In the genomic region with DNA sequence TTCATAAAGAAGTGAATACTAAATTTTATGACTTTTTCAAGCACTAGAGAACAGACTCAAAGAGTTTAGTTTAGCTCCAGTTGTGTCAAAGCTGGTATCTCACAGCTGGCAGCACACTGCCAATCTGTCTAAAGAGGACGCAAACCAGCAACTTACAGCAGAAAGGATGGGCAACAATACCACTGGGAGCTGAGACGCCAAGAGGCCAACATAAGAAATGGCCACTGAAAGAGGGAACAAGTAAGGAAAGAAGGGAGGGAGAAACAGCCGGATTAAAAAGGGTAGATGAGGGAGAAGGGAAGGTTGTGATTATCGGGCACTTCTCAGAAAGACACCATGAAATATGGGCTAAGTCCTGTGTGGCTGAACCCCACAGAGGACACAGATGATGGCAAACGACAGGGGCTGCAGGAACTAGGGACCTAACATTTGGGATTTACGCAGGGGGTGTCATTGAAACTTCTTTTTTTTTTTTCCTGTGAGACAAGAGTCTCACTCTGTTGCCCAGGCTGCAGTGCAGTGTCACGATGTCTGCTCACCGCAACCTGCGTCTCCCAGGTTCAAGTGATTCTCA, we compare ENCODE assay signal across 14 cellular contexts. TPM values are rescaled to one million over a fixed set of nuclear protein-coding genes. Genes with fewer than 3 reads are reported as not detected.
DNase-seq lines count a peak whose midpoint lies in the region; ATAC-seq lines count a peak whose summit lies in the region.
"Had no signal": no experiment of that assay in that cellular context is flagged by ENCODE, and none has a peak within 500 bp of the region (broad histone marks: within the 10 kb centered on the region; RNA-seq: fewer than 3 reads in every experiment).

No MANE protein-coding gene starts in this region.

- peak overlapping the region; percentile 55 for H3K27ac Mint-ChIP-seq in activated T-cell treated with anti-CD3 and anti-CD28 coated beads, Interleukin-2, amount 50 U/mL, for 24 hours
- no peak overlapping the region for H3K27ac Mint-ChIP-seq in activated CD4-positive, alpha-beta memory T cell treated with anti-CD3 and anti-CD28 coated beads for 36 hours

- H3K27me3 Mint-ChIP-seq in activated T-cell treated with anti-CD3 and anti-CD28 coated beads, Interleukin-2, amount 50 U/mL, for 24 hours = no peaks in the 10 kb centered on the region
- H3K27me3 Mint-ChIP-seq in activated T-cell treated with anti-CD3 and anti-CD28 coated beads, Interleukin-2, amount 50 U/mL, for 4 hours (ENCODE audit: low read depth) = no peaks in the 10 kb centered on the region
- no peaks in the 10 kb centered on the region for H3K27me3 Mint-ChIP-seq in activated CD4-positive, alpha-beta memory T cell treated with anti-CD3 and anti-CD28 coated beads for 36 hours

- peaks cover 86% of the 10 kb centered on the region for H3K36me3 Mint-ChIP-seq in activated T-cell treated with anti-CD3 and anti-CD28 coated beads, Interleukin-2, amount 50 U/mL, for 24 hours (ENCODE audit: low read depth)
- peaks cover 47% of the 10 kb centered on the region for H3K36me3 Mint-ChIP-seq in activated T-cell treated with anti-CD3 and anti-CD28 coated beads, Interleukin-2, amount 50 U/mL, for 4 hours (ENCODE audit: insufficient read depth)
- H3K36me3 Mint-ChIP-seq in activated CD4-positive, alpha-beta memory T cell treated with anti-CD3 and anti-CD28 coated beads for 36 hours = peaks cover 33% of the 10 kb centered on the region

- no peak overlapping the region for H3K4me3 Mint-ChIP-seq in activated T-cell treated with anti-CD3 and anti-CD28 coated beads, Interleukin-2, amount 50 U/mL, for 24 hours
- no peak overlapping the region for H3K4me3 Mint-ChIP-seq in activated T-cell treated with anti-CD3 and anti-CD28 coated beads, Interleukin-2, amount 50 U/mL, for 4 hours
- no peak overlapping the region for H3K4me3 Mint-ChIP-seq in activated CD4-positive, alpha-beta memory T cell treated with anti-CD3 and anti-CD28 coated beads for 36 hours

- H3K4me1 Mint-ChIP-seq in activated T-cell treated with anti-CD3 and anti-CD28 coated beads, Interleukin-2, amount 50 U/mL, for 24 hours (ENCODE audit: low read depth) = peaks cover 15% of the 10 kb centered on the region
- peaks cover 7% of the 10 kb centered on the region for H3K4me1 Mint-ChIP-seq in activated T-cell treated with anti-CD3 and anti-CD28 coated beads, Interleukin-2, amount 50 U/mL, for 4 hours (ENCODE audit: low read depth)
- H3K4me1 Mint-ChIP-seq in activated CD4-positive, alpha-beta memory T cell treated with anti-CD3 and anti-CD28 coated beads for 36 hours (ENCODE audit: low read depth) = peaks cover 2% of the 10 kb centered on the region

- ATAC-seq in activated T-cell treated with anti-CD3 and anti-CD28 coated beads, Interleukin-2, amount 50 U/mL, for 4 hours = no peak
- ATAC-seq in HG03095 (IDR thresholded peaks at IDR 0.05; ENCODE audit: unreplicated experiment) = no peak

- intact Hi-C loops in activated CD4-positive, alpha-beta memory T cell treated with anti-CD3 and anti-CD28 coated beads for 36 hours (cut with micrococcal nuclease) = no loop called here

- no peaks in the 10 kb centered on the region for H3K9me3 Mint-ChIP-seq in activated T-cell treated with anti-CD3 and anti-CD28 coated beads, Interleukin-2, amount 50 U/mL, for 24 hours
- no peaks in the 10 kb centered on the region for H3K9me3 Mint-ChIP-seq in activated T-cell treated with anti-CD3 and anti-CD28 coated beads, Interleukin-2, amount 50 U/mL, for 4 hours
- no peaks in the 10 kb centered on the region for H3K9me3 Mint-ChIP-seq in activated CD4-positive, alpha-beta memory T cell treated with anti-CD3 and anti-CD28 coated beads for 36 hours

- peak overlapping the region; percentile 63 for H3K27ac ChIP-seq in angular gyrus (ENCODE audit: low read depth, low read length)
- H3K27ac ChIP-seq: BLaER1 had no signal

- CTCF ChIA-PET in activated CD4-positive, alpha-beta memory T cell treated with anti-CD3 and anti-CD28 coated beads for 36 hours (lab: Charles Lee) = interaction anchor here (1.4 kb wide), 1 partner anchor 9 kb away, joined by 3 read pairs; no protein-coding TSS in a partner anchor

- DNase-seq in activated T-cell treated with anti-CD3 and anti-CD28 coated beads, Interleukin-2, amount 50 U/mL, for 24 hours = no peak
- no peak for DNase-seq in activated T-cell treated with anti-CD3 and anti-CD28 coated beads, Interleukin-2, amount 50 U/mL, for 4 hours
- DNase-seq in iPS-NIHi7 (ENCODE audit: extremely low spot score) (peak; percentile 7), GM19240 (ENCODE audit: insufficient read length, low spot score) (no peak)
- DNase-seq in activated CD4-positive, alpha-beta memory T cell treated with anti-CD3 and anti-CD28 coated beads for 36 hours = no peak
- DNase-seq: 8988T, AML-193, Calu3, DMS 273 treated with DMSO at 0.1 percent for 48 hours, H7 had no signal

- POLR2A ChIA-PET in activated CD4-positive, alpha-beta memory T cell treated with anti-CD3 and anti-CD28 coated beads for 36 hours (lab: Charles Lee) = no interaction called here

RNA-seq across cellular contexts. Expression of a gene that starts 41.7 kb away (rescaled TPM):
- under 1 TPM in 1 of 3 donors, not detected in 2; 0.15 TPM for total RNA-seq in activated T-cell treated with anti-CD3 and anti-CD28 coated beads, Interleukin-2, amount 50 U/mL, for 4 hours
- not detected for total RNA-seq in activated CD4-positive, alpha-beta memory T cell treated with anti-CD3 and anti-CD28 coated beads for 36 hours
- total RNA-seq: Calu3, HT-29 had no signal

RNA-seq across cellular contexts. Expression of a gene that starts 43.0 kb away (rescaled TPM):
- 10 to 100 TPM; 64.1 to 66.6 (median 66.5) TPM for total RNA-seq in activated T-cell treated with anti-CD3 and anti-CD28 coated beads, Interleukin-2, amount 50 U/mL, for 4 hours
- 10 to 100 TPM; 57.9 to 58.9 TPM for total RNA-seq in activated CD4-positive, alpha-beta memory T cell treated with anti-CD3 and anti-CD28 coated beads for 36 hours

RNA-seq across cellular contexts. Expression of a gene that starts 43.2 kb away (rescaled TPM):
- total RNA-seq in activated T-cell treated with anti-CD3 and anti-CD28 coated beads, Interleukin-2, amount 50 U/mL, for 4 hours = 10 to 100 TPM; 19.0 to 22.6 (median 22.2) TPM
- 10 to 100 TPM; 28.2 to 29.1 TPM for total RNA-seq in activated CD4-positive, alpha-beta memory T cell treated with anti-CD3 and anti-CD28 coated beads for 36 hours
